In genomic region chr1:30746212-30747027, GRCh38 we compare ENCODE assay signal across 15 cellular contexts. TPM values are rescaled to one million over a fixed set of nuclear protein-coding genes. Genes with fewer than 3 reads are reported as not detected.
A peak's percentile ranks its signal among the peaks of the same experiment; 100 is the strongest.
DNase-seq lines count a peak whose midpoint lies in the region; TF ChIP-seq lines count a peak whose summit lies in the region.
"Had no signal": no experiment of that assay in that cellular context is flagged by ENCODE, and none has a peak within 500 bp of the region (broad histone marks: within the 10 kb centered on the region; RNA-seq: fewer than 3 reads in every experiment).

No MANE protein-coding gene starts in this region.

- TF ChIP-seq CTCF in colonic mucosa (IDR thresholded peaks at IDR 0.05) (no peak), osteoblast (IDR thresholded peaks at IDR 0.05; ENCODE audit: extremely low read depth, low read depth, low read length) (no peak), GM13976 (IDR thresholded peaks at IDR 0.05; ENCODE audit: borderline replicate concordance, control extremely low read depth, extremely low read depth, insufficient read depth, missing control alignments) (no peak), adrenal gland (IDR thresholded peaks at IDR 0.05) (no peak)

- H3K27me3 ChIP-seq in colonic mucosa, result no peaks in the 10 kb centered on the region
- H3K27me3 ChIP-seq in osteoblast (ENCODE audit: insufficient read depth, low read length), result peaks cover 9% of the 10 kb centered on the region
- H3K27me3 ChIP-seq in HAP-1 (ENCODE audit: low read depth), result no peaks in the 10 kb centered on the region
- H3K27me3 ChIP-seq in adrenal gland, result no peaks in the 10 kb centered on the region
- H3K27me3 ChIP-seq: cardiac muscle cell had no signal

- H3K4me3 ChIP-seq in colonic mucosa, result no peak overlapping the region
- H3K4me3 ChIP-seq in osteoblast (ENCODE audit: insufficient read depth, low read length), result no peak overlapping the region
- no peak overlapping the region for H3K4me3 ChIP-seq in HAP-1
- no peak overlapping the region for H3K4me3 ChIP-seq in adrenal gland
- H3K4me3 ChIP-seq: cardiac muscle cell had no signal

- no peaks in the 10 kb centered on the region for H3K79me2 ChIP-seq in osteoblast (ENCODE audit: insufficient read depth, low read length)

- no peak overlapping the region for H2AFZ ChIP-seq in osteoblast (ENCODE audit: low read length)

- no peaks in the 10 kb centered on the region for H3K9me3 ChIP-seq in colonic mucosa
- H3K9me3 ChIP-seq in osteoblast (ENCODE audit: low read depth, low read length), result no peaks in the 10 kb centered on the region
- H3K9me3 ChIP-seq in HAP-1, result no peaks in the 10 kb centered on the region
- no peaks in the 10 kb centered on the region for H3K9me3 ChIP-seq in adrenal gland (replicated peaks in 1 of 3)

- H3K4me2 ChIP-seq in osteoblast (ENCODE audit: insufficient read depth, low read length), result no peak overlapping the region

- H3K4me1 ChIP-seq in colonic mucosa (peaks cover 11% of the 10 kb centered on the region), osteoblast (ENCODE audit: insufficient read depth, low read length) (no peaks in the 10 kb centered on the region), HAP-1 (no peaks in the 10 kb centered on the region), adrenal gland (replicated peaks in 1 of 2) (peaks cover 5 to 14% of the 10 kb centered on the region in 2 donors)

- H4K20me1 ChIP-seq in osteoblast (ENCODE audit: insufficient read depth, low read length), result no peaks in the 10 kb centered on the region

- in situ Hi-C loops in HAP-1 (cut with MboI; ENCODE audit: low sequenced_read_pairs), result no loop called here
- in situ Hi-C loops in GM13976 (cut with MboI; ENCODE audit: low sequenced_read_pairs, unreplicated experiment), result no loop called here

- DNase-seq in DMS153 treated with DMSO at 0.1 percent for 48 hours (lab: John Stamatoyannopoulos, UW; ENCODE audit: unreplicated experiment), result peak; percentile 55
- peak; percentile 22 for DNase-seq in NCI-H2196 treated with DMSO at 0.1 percent for 48 hours (lab: John Stamatoyannopoulos, UW; ENCODE audit: unreplicated experiment)
- peak; percentile 47 for DNase-seq in colonic mucosa
- peak; percentile 63 for DNase-seq in osteoblast (ENCODE audit: insufficient read length, low spot score, missing footprints)
- DNase-seq in HAP-1 (ENCODE audit: low spot score in 2 of 2), result no peak
- no peak for DNase-seq in GM13976 (ENCODE audit: low spot score)
- no peak for DNase-seq in adrenal gland
- no peak for DNase-seq in H4 (ENCODE audit: low spot score)
- DNase-seq: activated CD4-positive, alpha-beta T cell treated with anti-CD3 and anti-CD28 coated beads, Interleukin-2, amount 50 U/mL, for 48 hours; DMS79; H7; NCI-H1694 treated with DMSO at 0.1 percent for 48 hours; SHP77 treated with DMSO at 0.1 percent for 48 hours had no signal

- H3K36me3 ChIP-seq in colonic mucosa (no peaks in the 10 kb centered on the region), osteoblast (ENCODE audit: insufficient read depth, low read length) (no peaks in the 10 kb centered on the region), HAP-1 (replicated peaks) (no peaks in the 10 kb centered on the region), adrenal gland (replicated peaks in 1 of 2) (no peaks in the 10 kb centered on the region)
- H3K36me3 ChIP-seq: cardiac muscle cell had no signal

- 83 to 90% (median 84%) methylated on average over 10 to 16 of the region's 16 CpGs for WGBS in adrenal gland, 4 donors

- TF ChIP-seq POLR2A in adrenal gland (IDR thresholded peaks at IDR 0.05), result no peak

- H3K27ac ChIP-seq in colonic mucosa (peak overlapping the region; percentile 16), osteoblast (ENCODE audit: low read depth, low read length) (no peak overlapping the region), adrenal gland (peak overlapping the region in 1 of 5 donors; percentile 22)
- H3K27ac ChIP-seq: cardiac muscle cell had no signal

- peak overlapping the region in 1 of 2 donors; percentile 35 for H3K9ac ChIP-seq in colonic mucosa (ENCODE audit: low read depth in 2 of 2, low read length in 2 of 2)

- intact Hi-C loops in colonic mucosa (cut with DNase I), result no loop called here
- intact Hi-C loops in adrenal gland (cut with DNase I), result no loop called here

RNA-seq across cellular contexts. Expression of gene LAPTM5, which starts 11.2 kb away (rescaled TPM):
- total RNA-seq in colonic mucosa, result 10 to 100 TPM; 15.8 to 41.0 TPM
- total RNA-seq in osteoblast, result 0.72 and 1.8 TPM in 2 replicates
- 100 to 1,000 TPM in 5 of 8 donors, 10 to 100 TPM in 3; 24.0 to 176 (median 130) TPM for total RNA-seq in adrenal gland
- polyA plus RNA-seq in adrenal gland, result 100 to 1,000 TPM in 1 of 3 donors, 10 to 100 TPM in 2; 85.9 to 177 (median 97.1) TPM
- 0.10 TPM in 1 of 2 replicates, not detected in the other for total RNA-seq in H4 (2014; rRNA removed; shearing (Covaris generic))

RNA-seq across cellular contexts. Expression of gene MATN1, which starts 23.0 kb away (rescaled TPM):
- total RNA-seq in colonic mucosa (not detected), osteoblast (under 0.01 TPM in 1 of 2 replicates, not detected in the other), adrenal gland (under 1 TPM in 2 of 8 donors, not detected in 6; 0.27 to 0.55 TPM)
- polyA plus RNA-seq in adrenal gland, result under 1 TPM; 0.05 to 0.10 (median 0.08) TPM
- total RNA-seq in H4 (2014; rRNA removed; shearing (Covaris generic)), result 0.06 and 0.51 TPM in 2 replicates
- total RNA-seq: glomerular endothelial cell had no signal

Comparison
In these comparisons a context has a peak if more than half of its experiments do, and no peak if none do; other contexts are left out.
1. DNase-seq: peak in DMS153 treated with DMSO at 0.1 percent for 48 hours (single experiment), NCI-H2196 treated with DMSO at 0.1 percent for 48 hours (single experiment), colonic mucosa (single experiment) and osteoblast (single experiment); none in HAP-1 (0 of 2), GM13976 (single experiment), adrenal gland (0 of 7) and H4 (single experiment).